In the genomic region with DNA sequence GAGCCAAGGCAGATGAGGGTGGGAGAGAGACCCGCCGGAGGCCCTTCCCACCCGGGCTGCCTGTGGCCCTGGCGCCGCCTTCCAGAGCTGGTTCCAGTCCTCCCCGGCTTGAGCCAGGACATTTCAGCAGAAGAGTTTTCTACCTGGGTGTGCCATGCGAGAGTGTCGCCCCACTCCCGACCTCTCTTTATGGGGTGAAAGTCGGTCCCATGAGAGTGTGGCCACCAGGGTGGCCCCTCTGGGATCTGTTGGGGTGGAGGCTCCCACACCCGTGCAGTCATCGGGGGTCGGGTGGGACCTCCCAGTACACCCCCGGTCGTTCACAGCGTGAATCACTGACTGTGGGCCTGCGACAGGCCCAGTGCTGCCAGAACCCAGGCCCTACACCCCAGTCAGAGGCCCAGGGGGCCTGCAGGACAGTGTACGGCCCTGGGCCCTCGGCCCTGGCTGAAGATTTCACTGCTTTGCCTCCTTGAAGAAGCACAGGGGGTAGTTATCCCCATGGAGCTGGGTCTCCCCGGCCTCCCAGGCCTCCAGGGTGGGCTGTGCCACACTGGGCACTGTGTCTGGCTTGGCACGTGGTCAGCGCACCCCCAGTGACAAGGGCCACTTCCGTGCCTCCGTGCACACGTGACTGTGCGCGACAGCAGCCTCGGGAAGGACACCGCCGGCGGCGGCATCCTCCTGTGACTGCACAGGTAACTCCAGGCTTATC, we compare ENCODE assay signal across 1 cellular context.
TF ChIP-seq lines count a peak whose summit lies in the region.

No MANE protein-coding gene starts in this region.

TF ChIP-seq in WTC11, 78 proteins besides CTCF, POLR2A, EP300 and RAD21 (continued from another document):
- TF ChIP-seq, protein P1, sequence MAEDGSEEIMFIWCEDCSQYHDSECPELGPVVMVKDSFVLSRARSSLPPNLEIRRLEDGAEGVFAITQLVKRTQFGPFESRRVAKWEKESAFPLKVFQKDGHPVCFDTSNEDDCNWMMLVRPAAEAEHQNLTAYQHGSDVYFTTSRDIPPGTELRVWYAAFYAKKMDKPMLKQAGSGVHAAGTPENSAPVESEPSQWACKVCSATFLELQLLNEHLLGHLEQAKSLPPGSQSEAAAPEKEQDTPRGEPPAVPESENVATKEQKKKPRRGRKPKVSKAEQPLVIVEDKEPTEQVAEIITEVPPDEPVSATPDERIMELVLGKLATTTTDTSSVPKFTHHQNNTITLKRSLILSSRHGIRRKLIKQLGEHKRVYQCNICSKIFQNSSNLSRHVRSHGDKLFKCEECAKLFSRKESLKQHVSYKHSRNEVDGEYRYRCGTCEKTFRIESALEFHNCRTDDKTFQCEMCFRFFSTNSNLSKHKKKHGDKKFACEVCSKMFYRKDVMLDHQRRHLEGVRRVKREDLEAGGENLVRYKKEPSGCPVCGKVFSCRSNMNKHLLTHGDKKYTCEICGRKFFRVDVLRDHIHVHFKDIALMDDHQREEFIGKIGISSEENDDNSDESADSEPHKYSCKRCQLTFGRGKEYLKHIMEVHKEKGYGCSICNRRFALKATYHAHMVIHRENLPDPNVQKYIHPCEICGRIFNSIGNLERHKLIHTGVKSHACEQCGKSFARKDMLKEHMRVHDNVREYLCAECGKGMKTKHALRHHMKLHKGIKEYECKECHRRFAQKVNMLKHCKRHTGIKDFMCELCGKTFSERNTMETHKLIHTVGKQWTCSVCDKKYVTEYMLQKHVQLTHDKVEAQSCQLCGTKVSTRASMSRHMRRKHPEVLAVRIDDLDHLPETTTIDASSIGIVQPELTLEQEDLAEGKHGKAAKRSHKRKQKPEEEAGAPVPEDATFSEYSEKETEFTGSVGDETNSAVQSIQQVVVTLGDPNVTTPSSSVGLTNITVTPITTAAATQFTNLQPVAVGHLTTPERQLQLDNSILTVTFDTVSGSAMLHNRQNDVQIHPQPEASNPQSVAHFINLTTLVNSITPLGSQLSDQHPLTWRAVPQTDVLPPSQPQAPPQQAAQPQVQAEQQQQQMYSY (CRISPR knock-in tag; IDR thresholded peaks at IDR 0.05), result no peak
- no peak for TF ChIP-seq GTF2I (CRISPR knock-in tag; conservative IDR thresholded peaks at IDR 0.05)
